In the genomic region with DNA sequence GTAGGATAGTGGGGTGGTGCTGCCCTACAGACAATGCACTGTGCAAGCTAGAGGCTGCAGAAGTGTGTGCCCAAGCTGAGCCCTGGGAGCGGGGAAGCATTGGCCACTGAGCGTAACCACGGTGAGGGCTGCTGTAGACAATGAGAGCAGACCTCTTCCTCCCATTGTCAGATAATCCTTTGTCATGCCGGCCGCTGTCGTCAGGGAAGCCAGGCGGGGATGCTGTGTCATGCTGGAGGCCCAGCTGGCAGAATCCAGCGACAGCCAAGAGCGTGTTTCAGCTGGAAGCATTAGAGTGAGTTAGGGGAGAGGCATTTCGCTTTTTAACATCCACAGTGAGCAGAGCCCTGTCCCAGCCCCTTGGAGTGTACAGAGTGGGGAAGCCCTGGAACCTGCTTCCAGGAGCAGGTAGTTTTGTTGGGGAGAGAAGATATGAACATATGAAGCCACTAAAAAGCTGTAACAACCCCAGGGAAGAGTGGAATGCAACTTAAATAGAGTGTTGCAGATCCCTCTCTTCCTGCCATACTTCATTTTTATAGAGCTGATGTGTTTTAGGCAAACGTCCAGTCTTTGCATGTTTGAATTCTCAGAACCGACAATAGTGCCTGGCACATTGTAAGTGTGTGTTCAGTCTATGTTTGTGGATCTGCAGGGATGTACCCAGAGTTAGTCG, we compare ENCODE assay signal across 8 cellular contexts. TPM values are rescaled to one million over a fixed set of nuclear protein-coding genes. Genes with fewer than 3 reads are reported as not detected.
DNase-seq lines count a peak whose midpoint lies in the region; ATAC-seq lines count a peak whose summit lies in the region.

No MANE protein-coding gene starts in this region.

- DNase-seq in Ammon's horn (ENCODE audit: low spot score) (peak; percentile 94), NCI-H2171 (lab: John Stamatoyannopoulos, UW) (peak; percentile 49), left lobe of liver (ENCODE audit: low spot score) (peak; percentile 46), ureter (ENCODE audit: low spot score) (peak; percentile 54)
- no peak for DNase-seq in stimulated activated CD4-positive, alpha-beta T cell treated with anti-CD3 and anti-CD28 coated beads, Interleukin-1b, Interleukin-23, amount 100 ng/mL, for 48 hours

- peak overlapping the region; percentile 44 for H3K27ac ChIP-seq in cingulate gyrus (ENCODE audit: low read depth, low read length)

- ATAC-seq in left lobe of liver (no peak), GM19351 (IDR thresholded peaks at IDR 0.05; ENCODE audit: unreplicated experiment) (no peak), GM18870 (IDR thresholded peaks at IDR 0.05; ENCODE audit: unreplicated experiment) (no peak)

RNA-seq across cellular contexts. Expression of a gene that starts 7.0 kb away (rescaled TPM):
- total RNA-seq in left lobe of liver (74.4 TPM), ureter (62.3 TPM)
